In the genomic region with DNA sequence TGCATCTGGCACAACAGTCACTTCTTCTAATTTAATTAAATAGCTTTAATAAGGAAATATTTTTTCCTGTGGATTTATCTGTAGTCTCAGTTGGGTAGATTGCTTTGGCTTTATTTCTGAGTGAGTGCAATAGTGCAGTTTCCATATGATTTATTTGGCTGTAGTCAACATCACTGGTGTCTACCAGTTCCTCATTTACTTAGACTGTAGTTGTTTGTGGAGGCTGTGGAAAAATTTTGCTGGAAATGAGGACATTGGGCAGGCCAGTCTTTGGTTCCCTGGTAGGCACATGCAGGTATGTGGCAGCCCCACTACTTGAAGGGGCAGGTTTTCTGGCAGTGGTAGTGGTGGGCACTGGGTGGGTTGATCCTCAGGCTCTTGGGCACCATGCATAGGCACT, we compare ENCODE assay signal across 15 cellular contexts. TPM values are rescaled to one million over a fixed set of nuclear protein-coding genes. Genes with fewer than 3 reads are reported as not detected.
DNase-seq lines count a peak whose midpoint lies in the region; ATAC-seq and TF ChIP-seq lines count a peak whose summit lies in the region.
"Had no signal": no experiment of that assay in that cellular context is flagged by ENCODE, and none has a peak within 500 bp of the region (broad histone marks: within the 10 kb centered on the region; RNA-seq: fewer than 3 reads in every experiment).

No MANE protein-coding gene starts in this region.

- H3K4me3 ChIP-seq in coronary artery (peak overlapping the region; percentile 14), upper lobe of right lung (no peak overlapping the region)

- ATAC-seq in upper lobe of right lung, result peak; percentile 28
- no peak for ATAC-seq in GM18858 (IDR thresholded peaks at IDR 0.05; ENCODE audit: unreplicated experiment)
- no peak for ATAC-seq in GM18505 (IDR thresholded peaks at IDR 0.05; ENCODE audit: unreplicated experiment)
- no peak for ATAC-seq in GM18502 (IDR thresholded peaks at IDR 0.05; ENCODE audit: poor library complexity, unreplicated experiment)

- intact Hi-C loops in upper lobe of right lung (cut with DNase I), result no loop called here

- TF ChIP-seq CTCF in coronary artery (IDR thresholded peaks at IDR 0.05) (no peak), upper lobe of right lung (IDR thresholded peaks at IDR 0.05) (no peak)

- H3K27ac ChIP-seq in coronary artery, result peak overlapping the region in 1 of 2 donors; percentile 66
- no peak overlapping the region for H3K27ac ChIP-seq in upper lobe of right lung
- H3K27ac ChIP-seq: 22Rv1 had no signal

- H3K36me3 ChIP-seq in upper lobe of right lung, result no peaks in the 10 kb centered on the region

- TF ChIP-seq POLR2A in GM18505 (IDR thresholded peaks at IDR 0.05; ENCODE audit: borderline replicate concordance, extremely low read depth, insufficient read depth, insufficient read length), result no peak

- DNase-seq in NOMO-1 (lab: John Stamatoyannopoulos, UW; ENCODE audit: unreplicated experiment in 2 of 2) (peak; percentile 26 to 28), NOMO-1 treated with dmso at 0.1 percent for 144 hours (lab: John Stamatoyannopoulos, UW; ENCODE audit: unreplicated experiment) (no peak), NOMO-1 treated with DMSO at 0.1 percent for 48 hours (lab: John Stamatoyannopoulos, UW; ENCODE audit: unreplicated experiment) (peak; percentile 18), coronary artery (ENCODE audit: low spot score) (no peak), upper lobe of right lung (no peak)
- DNase-seq: CD4-positive, CD25-positive, alpha-beta regulatory T cell; DMS53; GF-D8; GOT3; H9 had no signal

- H3K9me3 ChIP-seq in upper lobe of right lung, result no peaks in the 10 kb centered on the region

- no peaks in the 10 kb centered on the region for H3K27me3 ChIP-seq in upper lobe of right lung

- peaks cover 7% of the 10 kb centered on the region for H3K4me1 ChIP-seq in upper lobe of right lung

RNA-seq across cellular contexts. Expression of a gene that starts 15.5 kb away (rescaled TPM):
- not detected for total RNA-seq in upper lobe of right lung
- total RNA-seq: A673; CD4-positive, CD25-positive, alpha-beta regulatory T cell; H9 had no signal

RNA-seq across cellular contexts. Expression of a gene that starts 25.9 kb away (rescaled TPM):
- 149 TPM for total RNA-seq in upper lobe of right lung

RNA-seq across cellular contexts. Expression of a gene that starts 47.4 kb away (rescaled TPM):
- total RNA-seq in upper lobe of right lung, result 25.1 TPM
- total RNA-seq: A673 had no signal

RNA-seq across cellular contexts. Expression of a gene that starts 50.8 kb away (rescaled TPM):
- total RNA-seq in upper lobe of right lung, result 26.7 TPM

RNA-seq across cellular contexts. Expression of a gene that starts 54.1 kb away (rescaled TPM):
- total RNA-seq in upper lobe of right lung, result not detected
- total RNA-seq: A673; CD4-positive, CD25-positive, alpha-beta regulatory T cell; H9 had no signal

Comparison
In these comparisons a context has a peak if more than half of its experiments do, and no peak if none do; other contexts are left out.
1. DNase-seq: peak in NOMO-1 (2 of 2) and NOMO-1 treated with DMSO at 0.1 percent for 48 hours (single experiment); none in NOMO-1 treated with dmso at 0.1 percent for 144 hours (single experiment), coronary artery (single experiment) and upper lobe of right lung (single experiment).